In genomic region chr9:74499111-74499601, GRCh38 we compare ENCODE assay signal across 10 cellular contexts.
DNase-seq lines count a peak whose midpoint lies in the region; ATAC-seq and TF ChIP-seq lines count a peak whose summit lies in the region.
"Had no signal": no experiment of that assay in that cellular context is flagged by ENCODE, and none has a peak within 500 bp of the region (broad histone marks: within the 10 kb centered on the region; RNA-seq: fewer than 3 reads in every experiment).

No MANE protein-coding gene starts in this region.

- peak overlapping the region; percentile 97 for H3K27ac ChIP-seq in DND-41 (ENCODE audit: low read length)
- H3K27ac ChIP-seq: PC-9 had no signal

- H3K27me3 ChIP-seq in DND-41 (ENCODE audit: insufficient read depth, low read length, poor library complexity): no peaks in the 10 kb centered on the region

- no peaks in the 10 kb centered on the region for H3K9me3 ChIP-seq in DND-41 (ENCODE audit: insufficient read depth, low read length, severe bottlenecking)

- TF ChIP-seq CTCF in DND-41 (IDR thresholded peaks at IDR 0.05; ENCODE audit: borderline replicate concordance, extremely low read depth, low read length, poor library complexity, severe bottlenecking) (no peak), fibroblast of mammary gland (conservative IDR thresholded peaks at IDR 0.05; ENCODE audit: control insufficient read depth, insufficient read depth, low read depth, low read length) (no peak)

- H3K36me3 ChIP-seq in DND-41 (ENCODE audit: insufficient read depth, low read length): peaks cover 18% of the 10 kb centered on the region; the same call in 1 of the 2 replicates

- peak overlapping the region; percentile 81 for H3K4me2 ChIP-seq in DND-41 (ENCODE audit: insufficient read depth, low read length)
- H3K4me2 ChIP-seq: PC-9 had no signal

- peak overlapping the region; percentile 77 to 97 for H3K4me3 ChIP-seq in DND-41 (ENCODE audit: low read depth in 1 of 2, low read length in 2 of 2)
- H3K4me3 ChIP-seq in fibroblast of mammary gland (ENCODE audit: control insufficient read depth, low read depth, low read length): peak overlapping the region; percentile 42
- H3K4me3 ChIP-seq: GM12878, PC-9 had no signal

- H2AFZ ChIP-seq in DND-41 (ENCODE audit: low read depth, low read length): peak overlapping the region; percentile 60; the same call in 1 of the 2 replicates
- H2AFZ ChIP-seq: PC-9 had no signal

- ATAC-seq in DND-41 (ENCODE audit: insufficient read depth, low read depth) (no peak), HG03460 (IDR thresholded peaks at IDR 0.05; ENCODE audit: unreplicated experiment) (no peak)
- ATAC-seq: GM12878 had no signal

- H3K79me2 ChIP-seq in DND-41 (ENCODE audit: insufficient read depth, low read length): peaks cover 91% of the 10 kb centered on the region

- peak overlapping the region; percentile 87 for H3K9ac ChIP-seq in DND-41 (ENCODE audit: low read depth, low read length)

- peaks cover 38% of the 10 kb centered on the region for H4K20me1 ChIP-seq in DND-41 (ENCODE audit: insufficient read depth, low read length)

- peaks cover 63% of the 10 kb centered on the region for H3K4me1 ChIP-seq in DND-41 (ENCODE audit: insufficient read depth, low read length)

- intact Hi-C loops in posterior cingulate gyrus (cut with DNase I): no loop called here

- peak; percentile 46 for DNase-seq in DND-41
- peak; percentile 3 for DNase-seq in T1000 (lab: John Stamatoyannopoulos, UW)
- no peak for DNase-seq in fibroblast of mammary gland (ENCODE audit: low read depth)
- peak in 7 of 10 donors; percentile 14 to 81 (median 40) for DNase-seq in posterior cingulate gyrus
- DNase-seq in NCI-H1417 treated with DMSO at 0.1 percent for 48 hours (lab: John Stamatoyannopoulos, UW): no peak
- no peak for DNase-seq in NCI-H2081 (lab: John Stamatoyannopoulos, UW)
- DNase-seq in HCEC 1CT: no peak
- DNase-seq: PC-9 had no signal

Comparison
In these comparisons a context has a peak if more than half of its experiments do, and no peak if none do; other contexts are left out.
1. DNase-seq: peak in DND-41 (single experiment), T1000 (single experiment) and posterior cingulate gyrus (7 of 10); none in fibroblast of mammary gland (single experiment), NCI-H1417 treated with DMSO at 0.1 percent for 48 hours (single experiment), NCI-H2081 (0 of 2) and HCEC 1CT (single experiment).